Comparison of ENCODE assay signal across 9 cellular contexts in genomic region chr10:30747633-30748032, GRCh38.
DNase-seq lines count a peak whose midpoint lies in the region; ATAC-seq and TF ChIP-seq lines count a peak whose summit lies in the region.
"Had no signal": no experiment of that assay in that cellular context is flagged by ENCODE, and none has a peak within 500 bp of the region (broad histone marks: within the 10 kb centered on the region; RNA-seq: fewer than 3 reads in every experiment).

No MANE protein-coding gene starts in this region.

- DNase-seq in activated T-cell treated with anti-CD3 and anti-CD28 coated beads for 48 hours (ENCODE audit: low read depth) (peak; percentile 34), activated T-cell treated with anti-CD3 and anti-CD28 coated beads for 4 hours (no peak), T-helper 22 cell (ENCODE audit: low read depth) (peak; percentile 11), H4 (ENCODE audit: low spot score) (no peak), GM20000 (ENCODE audit: low spot score) (no peak)
- DNase-seq in effector memory CD8-positive, alpha-beta T cell = peak in 1 of 3 experiments; percentile 5
- peak in 2 of 3 experiments; percentile 27 to 31 for DNase-seq in stimulated activated CD4-positive, alpha-beta T cell treated with anti-CD3 and anti-CD28 coated beads, TNF-alpha, amount 100 ng/mL, for 24 hours (ENCODE audit: low read depth in 3 of 3)
- DNase-seq: left ventricle myocardium inferior had no signal

- peak overlapping the region; percentile 39 to 64 for H3K4me3 Mint-ChIP-seq in effector memory CD8-positive, alpha-beta T cell

- H3K27ac Mint-ChIP-seq in effector memory CD8-positive, alpha-beta T cell = peak overlapping the region; percentile 22

- no peaks in the 10 kb centered on the region for H3K27me3 Mint-ChIP-seq in effector memory CD8-positive, alpha-beta T cell

- H3K9me3 Mint-ChIP-seq in effector memory CD8-positive, alpha-beta T cell = no peaks in the 10 kb centered on the region

- no peak for TF ChIP-seq CTCF in GM20000 (IDR thresholded peaks at IDR 0.05; ENCODE audit: extremely low read depth, missing control alignments)

- peaks cover 37 to 45% of the 10 kb centered on the region in 2 donors for H3K4me1 Mint-ChIP-seq in effector memory CD8-positive, alpha-beta T cell (ENCODE audit: low read depth in 2 of 2)

- peak; percentile 63 for ATAC-seq in effector memory CD8-positive, alpha-beta T cell (replicated peaks)
- no peak for ATAC-seq in HG02938 (IDR thresholded peaks at IDR 0.05; ENCODE audit: unreplicated experiment)

- peaks cover 7% of the 10 kb centered on the region for H3K36me3 Mint-ChIP-seq in effector memory CD8-positive, alpha-beta T cell (ENCODE audit: insufficient read depth)

Comparison
In these comparisons a context has a peak if more than half of its experiments do, and no peak if none do; other contexts are left out.
1. DNase-seq: peak in activated T-cell treated with anti-CD3 and anti-CD28 coated beads for 48 hours (single experiment), T-helper 22 cell (single experiment) and stimulated activated CD4-positive, alpha-beta T cell treated with anti-CD3 and anti-CD28 coated beads, TNF-alpha, amount 100 ng/mL, for 24 hours (2 of 3); none in activated T-cell treated with anti-CD3 and anti-CD28 coated beads for 4 hours (single experiment), H4 (single experiment) and GM20000 (single experiment).